In genomic region chr13:23743269-23743668, GRCh38 we compare ENCODE assay signal across 14 cellular contexts.
DNase-seq lines count a peak whose midpoint lies in the region; ATAC-seq and TF ChIP-seq lines count a peak whose summit lies in the region.
"Had no signal": no experiment of that assay in that cellular context is flagged by ENCODE, and none has a peak within 500 bp of the region (broad histone marks: within the 10 kb centered on the region; RNA-seq: fewer than 3 reads in every experiment).

No MANE protein-coding gene starts in this region.

- no peak overlapping the region for H3K27ac ChIP-seq in Peyer's patch
- H3K27ac ChIP-seq: VCaP had no signal

- TF ChIP-seq POLR2A in Peyer's patch (IDR thresholded peaks at IDR 0.05) = no peak

- H3K4me1 ChIP-seq in Peyer's patch = no peaks in the 10 kb centered on the region

- no peak for TF ChIP-seq CTCF in progenitor cell of endocrine pancreas (IDR thresholded peaks at IDR 0.05; ENCODE audit: unreplicated experiment)
- no peak for TF ChIP-seq CTCF in Peyer's patch (IDR thresholded peaks at IDR 0.05)

- H3K27me3 ChIP-seq in Peyer's patch = no peaks in the 10 kb centered on the region

- H3K4me3 Mint-ChIP-seq in activated CD4-positive, alpha-beta memory T cell treated with anti-CD3 and anti-CD28 coated beads for 36 hours = no peak overlapping the region
- H3K4me3 Mint-ChIP-seq in activated CD4-positive, alpha-beta memory T cell treated with anti-CD3 and anti-CD28 coated beads, Interleukin-2, amount 10 ng/mL, durations not matched to agents 7 days and 5 days = no peak overlapping the region
- H3K4me3 Mint-ChIP-seq in activated naive CD8-positive, alpha-beta T cell treated with anti-CD3 and anti-CD28 coated beads, Interleukin-2, amount 50 U/mL, for 24 hours = no peak overlapping the region
- H3K4me3 Mint-ChIP-seq in progenitor cell of endocrine pancreas (ENCODE audit: low read depth) = no peak overlapping the region
- H3K4me3 Mint-ChIP-seq: neural crest cell had no signal

- CTCF ChIA-PET in activated CD4-positive, alpha-beta memory T cell treated with anti-CD3 and anti-CD28 coated beads for 36 hours (lab: Charles Lee) = interaction anchor here (0.6 to 1.8 kb wide), 3 partner anchors 8 to 51 kb away, joined by 3 to 6 read pairs (median 4); no protein-coding TSS in a partner anchor
- CTCF ChIA-PET in activated CD4-positive, alpha-beta memory T cell treated with anti-CD3 and anti-CD28 coated beads, Interleukin-2, amount 10 ng/mL, durations not matched to agents 7 days and 5 days (lab: Charles Lee) = interaction anchor here (1.2 kb wide), 1 partner anchor 8 kb away, joined by 3 read pairs; no protein-coding TSS in a partner anchor

- H3K4me3 ChIP-seq in Peyer's patch = no peak overlapping the region

- H3K27me3 Mint-ChIP-seq in activated CD4-positive, alpha-beta memory T cell treated with anti-CD3 and anti-CD28 coated beads for 36 hours = peaks cover 3% of the 10 kb centered on the region
- H3K27me3 Mint-ChIP-seq in activated CD4-positive, alpha-beta memory T cell treated with anti-CD3 and anti-CD28 coated beads, Interleukin-2, amount 10 ng/mL, durations not matched to agents 7 days and 5 days = peaks cover 5% of the 10 kb centered on the region
- no peaks in the 10 kb centered on the region for H3K27me3 Mint-ChIP-seq in activated naive CD8-positive, alpha-beta T cell treated with anti-CD3 and anti-CD28 coated beads, Interleukin-2, amount 50 U/mL, for 24 hours
- peaks cover 4% of the 10 kb centered on the region for H3K27me3 Mint-ChIP-seq in progenitor cell of endocrine pancreas

- no peaks in the 10 kb centered on the region for H3K36me3 ChIP-seq in Peyer's patch

- POLR2A ChIA-PET in activated CD4-positive, alpha-beta memory T cell treated with anti-CD3 and anti-CD28 coated beads for 36 hours (lab: Charles Lee) = interaction anchor here (1.1 kb wide), 1 partner anchor 9 kb away, joined by 3 read pairs; no protein-coding TSS in a partner anchor
- POLR2A ChIA-PET in activated CD4-positive, alpha-beta memory T cell treated with anti-CD3 and anti-CD28 coated beads, Interleukin-2, amount 10 ng/mL, durations not matched to agents 7 days and 5 days (lab: Charles Lee) = interaction anchor here (1.0 kb wide), 1 partner anchor 12 kb away, joined by 3 read pairs; no protein-coding TSS in a partner anchor

- peak; percentile 19 for DNase-seq in activated CD4-positive, alpha-beta memory T cell treated with anti-CD3 and anti-CD28 coated beads for 36 hours
- no peak for DNase-seq in activated CD4-positive, alpha-beta memory T cell treated with anti-CD3 and anti-CD28 coated beads, Interleukin-2, amount 10 ng/mL, durations not matched to agents 7 days and 5 days
- DNase-seq in activated naive CD8-positive, alpha-beta T cell treated with anti-CD3 and anti-CD28 coated beads, Interleukin-2, amount 50 U/mL, for 24 hours = no peak
- DNase-seq in progenitor cell of endocrine pancreas (ENCODE audit: low spot score, unreplicated experiment) = no peak
- no peak for DNase-seq in Peyer's patch
- DNase-seq: cortex of kidney, islet precursor cell, NCI-H524, SHP77 treated with DMSO at 0.1 percent for 48 hours had no signal

- H3K27ac Mint-ChIP-seq in activated CD4-positive, alpha-beta memory T cell treated with anti-CD3 and anti-CD28 coated beads for 36 hours = no peak overlapping the region
- H3K27ac Mint-ChIP-seq in activated CD4-positive, alpha-beta memory T cell treated with anti-CD3 and anti-CD28 coated beads, Interleukin-2, amount 10 ng/mL, durations not matched to agents 7 days and 5 days = no peak overlapping the region
- H3K27ac Mint-ChIP-seq in activated naive CD8-positive, alpha-beta T cell treated with anti-CD3 and anti-CD28 coated beads, Interleukin-2, amount 50 U/mL, for 24 hours = no peak overlapping the region
- H3K27ac Mint-ChIP-seq in progenitor cell of endocrine pancreas = peak overlapping the region; percentile 53

- ATAC-seq in HG02678 (IDR thresholded peaks at IDR 0.05; ENCODE audit: unreplicated experiment) (peak; percentile 70), HG02759 (IDR thresholded peaks at IDR 0.05; ENCODE audit: unreplicated experiment) (no peak), GM18873 (IDR thresholded peaks at IDR 0.05; ENCODE audit: low FRiP score, unreplicated experiment) (no peak)
- peak; percentile 97 for ATAC-seq in activated naive CD8-positive, alpha-beta T cell treated with anti-CD3 and anti-CD28 coated beads, Interleukin-2, amount 50 U/mL, for 24 hours

- H3K36me3 Mint-ChIP-seq in activated CD4-positive, alpha-beta memory T cell treated with anti-CD3 and anti-CD28 coated beads for 36 hours = no peaks in the 10 kb centered on the region
- H3K36me3 Mint-ChIP-seq in activated CD4-positive, alpha-beta memory T cell treated with anti-CD3 and anti-CD28 coated beads, Interleukin-2, amount 10 ng/mL, durations not matched to agents 7 days and 5 days (ENCODE audit: low read depth) = no peaks in the 10 kb centered on the region
- H3K36me3 Mint-ChIP-seq in activated naive CD8-positive, alpha-beta T cell treated with anti-CD3 and anti-CD28 coated beads, Interleukin-2, amount 50 U/mL, for 24 hours (ENCODE audit: low read depth) = peaks cover 8% of the 10 kb centered on the region
- no peaks in the 10 kb centered on the region for H3K36me3 Mint-ChIP-seq in progenitor cell of endocrine pancreas (ENCODE audit: insufficient read depth)

- no peaks in the 10 kb centered on the region for H3K9me3 ChIP-seq in Peyer's patch

- peaks cover 25% of the 10 kb centered on the region for H3K4me1 Mint-ChIP-seq in activated CD4-positive, alpha-beta memory T cell treated with anti-CD3 and anti-CD28 coated beads for 36 hours (ENCODE audit: low read depth)
- H3K4me1 Mint-ChIP-seq in activated CD4-positive, alpha-beta memory T cell treated with anti-CD3 and anti-CD28 coated beads, Interleukin-2, amount 10 ng/mL, durations not matched to agents 7 days and 5 days = peaks cover 32% of the 10 kb centered on the region
- peaks cover 25% of the 10 kb centered on the region for H3K4me1 Mint-ChIP-seq in activated naive CD8-positive, alpha-beta T cell treated with anti-CD3 and anti-CD28 coated beads, Interleukin-2, amount 50 U/mL, for 24 hours
- peaks cover 24% of the 10 kb centered on the region for H3K4me1 Mint-ChIP-seq in progenitor cell of endocrine pancreas (ENCODE audit: low read depth)

- intact Hi-C loops in activated CD4-positive, alpha-beta memory T cell treated with anti-CD3 and anti-CD28 coated beads for 36 hours (cut with micrococcal nuclease) = loop anchor here (1.0 to 5.0 kb wide), 5 partner anchors 9 to 681 kb away; no protein-coding TSS in a partner anchor

- H3K9me3 Mint-ChIP-seq in activated CD4-positive, alpha-beta memory T cell treated with anti-CD3 and anti-CD28 coated beads for 36 hours = no peaks in the 10 kb centered on the region
- no peaks in the 10 kb centered on the region for H3K9me3 Mint-ChIP-seq in activated CD4-positive, alpha-beta memory T cell treated with anti-CD3 and anti-CD28 coated beads, Interleukin-2, amount 10 ng/mL, durations not matched to agents 7 days and 5 days
- no peaks in the 10 kb centered on the region for H3K9me3 Mint-ChIP-seq in activated naive CD8-positive, alpha-beta T cell treated with anti-CD3 and anti-CD28 coated beads, Interleukin-2, amount 50 U/mL, for 24 hours
- H3K9me3 Mint-ChIP-seq in progenitor cell of endocrine pancreas (ENCODE audit: low read depth) = no peaks in the 10 kb centered on the region
- H3K9me3 Mint-ChIP-seq: neural crest cell had no signal

Comparison
In these comparisons a context has a peak if more than half of its experiments do, and no peak if none do; other contexts are left out.
1. ATAC-seq: peak in HG02678 (single experiment) and activated naive CD8-positive, alpha-beta T cell treated with anti-CD3 and anti-CD28 coated beads, Interleukin-2, amount 50 U/mL, for 24 hours (single experiment); none in HG02759 (single experiment) and GM18873 (single experiment).